9 cellular contexts compared by ENCODE assay signal in the genomic region with DNA sequence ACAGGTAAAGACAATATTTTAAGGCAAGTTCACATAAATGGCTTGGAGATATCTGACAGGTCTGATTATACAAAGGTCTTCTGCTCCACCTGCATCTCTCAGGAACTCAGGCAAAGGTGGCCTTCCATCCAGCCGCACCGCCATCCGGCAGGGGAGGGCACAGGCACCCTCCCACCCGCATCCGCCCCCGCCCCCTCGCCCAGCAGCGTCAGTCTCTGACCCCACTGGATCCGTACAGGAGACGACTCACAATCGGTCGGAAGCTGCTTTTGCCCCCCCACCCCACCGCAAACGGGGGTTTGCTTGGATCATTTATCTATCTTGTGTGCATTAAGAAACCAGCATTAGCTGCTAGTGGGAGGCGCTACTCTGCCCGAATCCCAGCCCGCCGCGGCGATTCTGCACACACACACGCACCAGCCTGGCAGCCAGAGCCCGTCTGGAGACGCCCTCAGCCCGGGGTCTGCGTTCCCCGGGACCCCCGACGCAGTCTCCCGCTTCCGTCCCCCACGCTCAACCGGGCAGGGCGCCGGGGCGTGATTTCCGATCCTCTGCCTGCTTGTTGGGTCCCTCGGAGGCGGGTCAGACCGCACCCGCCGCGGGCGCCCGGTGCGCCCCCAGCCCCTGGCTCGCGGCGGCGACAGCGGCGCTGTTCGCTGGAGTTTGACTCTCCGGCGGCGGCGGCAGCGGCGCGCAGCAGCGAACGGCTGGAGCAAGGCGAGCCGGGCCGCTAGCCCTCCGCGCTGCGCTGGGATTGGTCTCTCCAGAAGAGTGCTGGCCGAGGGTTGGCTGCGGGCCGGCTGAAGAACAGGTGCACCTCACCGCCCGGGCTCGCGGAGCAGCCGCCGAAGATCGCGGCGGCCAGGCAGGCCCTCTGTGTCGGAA. TPM values are rescaled to one million over a fixed set of nuclear protein-coding genes. Genes with fewer than 3 reads are reported as not detected.
DNase-seq lines count a peak whose midpoint lies in the region; ATAC-seq, FAIRE-seq and TF ChIP-seq lines count a peak whose summit lies in the region.
"Had no signal": no experiment of that assay in that cellular context is flagged by ENCODE, and none has a peak within 500 bp of the region (broad histone marks: within the 10 kb centered on the region; RNA-seq: fewer than 3 reads in every experiment).

No MANE protein-coding gene starts in this region.

- peak; percentile 26 for DNase-seq in NCI-H446 treated with DMSO at 0.1 percent for 48 hours (lab: John Stamatoyannopoulos, UW)
- DNase-seq in endothelial cell of umbilical vein (ENCODE audit: low read depth, low spot score): peak; percentile 78
- peak; percentile 70 for DNase-seq in mucosa of gallbladder (ENCODE audit: low spot score)
- DNase-seq in Kasumi-1 (lab: John Stamatoyannopoulos, UW): no peak
- no peak for DNase-seq in cerebellar nuclear complex (lab: John Stamatoyannopoulos, UW)
- DNase-seq in T-helper 2 cell: no peak

- ATAC-seq in GM18517 (IDR thresholded peaks at IDR 0.05; ENCODE audit: unreplicated experiment) (peak; percentile 43), HG03045 (IDR thresholded peaks at IDR 0.05; ENCODE audit: unreplicated experiment) (no peak)

- peaks cover 3 to 9% of the 10 kb centered on the region in 2 experiments for H3K27me3 ChIP-seq in endothelial cell of umbilical vein (ENCODE audit: control insufficient read depth in 2 of 2, insufficient read depth in 2 of 2, low read length in 2 of 2)

- H3K4me3 ChIP-seq in endothelial cell of umbilical vein (replicated peaks in 1 of 3; ENCODE audit: insufficient read depth in 1 of 3, low read depth in 1 of 3, low read length in 3 of 3): peak overlapping the region; percentile 16 to 52 (median 49)

- intact Hi-C loops in endothelial cell of umbilical vein (cut with micrococcal nuclease): loop anchor here (1.0 kb wide), 2 partner anchors 8 to 31 kb away; no protein-coding TSS in a partner anchor

- H4K20me1 ChIP-seq in endothelial cell of umbilical vein (replicated peaks; ENCODE audit: control insufficient read depth, extremely low read depth, insufficient read depth, low read length): no peaks in the 10 kb centered on the region

- no peak overlapping the region for H3K27ac ChIP-seq in endothelial cell of umbilical vein (ENCODE audit: insufficient read depth, low read depth, low read length)
- H3K27ac ChIP-seq: HL-60 had no signal

- no peak overlapping the region for H3K9ac ChIP-seq in endothelial cell of umbilical vein (replicated peaks; ENCODE audit: extremely low read depth, insufficient read depth, low read length)

- no peaks in the 10 kb centered on the region for H3K9me3 ChIP-seq in endothelial cell of umbilical vein (replicated peaks; ENCODE audit: control insufficient read depth, insufficient read depth, low read length)

- no peaks in the 10 kb centered on the region for H3K79me2 ChIP-seq in endothelial cell of umbilical vein (ENCODE audit: control insufficient read depth, insufficient read depth, low read length)

- CTCF ChIA-PET in endothelial cell of umbilical vein (lab: Charles Lee): no interaction called here

- dilution Hi-C loops in endothelial cell of umbilical vein (cut with MboI; ENCODE audit: extremely low pct_ligation_motif_present, low sequenced_read_pairs): no loop called here

- no peaks in the 10 kb centered on the region for H3K9me1 ChIP-seq in endothelial cell of umbilical vein (replicated peaks; ENCODE audit: control insufficient read depth, extremely low read depth, insufficient read depth, low read length)

- peak overlapping the region; percentile 84 for H3K4me2 ChIP-seq in endothelial cell of umbilical vein (ENCODE audit: insufficient read depth, low read length)

- no peak for TF ChIP-seq POLR2A in endothelial cell of umbilical vein (IDR thresholded peaks at IDR 0.05; ENCODE audit: low read depth, low read length)

- peak; percentile 2 to 4 for TF ChIP-seq CTCF in endothelial cell of umbilical vein (IDR thresholded peaks at IDR 0.05; ENCODE audit: extremely low read depth in 1 of 2, insufficient read depth in 1 of 2, low read depth in 1 of 2, low read length in 2 of 2)

- H2AFZ ChIP-seq in endothelial cell of umbilical vein (ENCODE audit: low read depth, low read length): peak overlapping the region; percentile 41

- H3K36me3 ChIP-seq in endothelial cell of umbilical vein (ENCODE audit: control insufficient read depth in 2 of 2, extremely low read depth in 1 of 2, insufficient read depth in 2 of 2, low read length in 2 of 2): no peaks in the 10 kb centered on the region

- FAIRE-seq in endothelial cell of umbilical vein (lab: Jason Lieb, UNC): no peak

- no TSS peak for BruUV-seq in endothelial cell of umbilical vein (replicated peaks; lab: Mats Ljungman, UMichigan)

- POLR2A ChIA-PET in endothelial cell of umbilical vein (lab: Charles Lee): no interaction called here

- peaks cover 16% of the 10 kb centered on the region for H3K4me1 ChIP-seq in endothelial cell of umbilical vein (ENCODE audit: control insufficient read depth, extremely low read depth, insufficient read depth, low read length)

TF ChIP-seq in endothelial cell of umbilical vein, 7 proteins besides CTCF, POLR2A, EP300 and RAD21:
- TF ChIP-seq EZH2 (IDR thresholded peaks at IDR 0.05; ENCODE audit: borderline replicate concordance, low read depth, low read length, severe bottlenecking): peak; percentile 64
- no peak for TF ChIP-seq GATA2 (IDR thresholded peaks at IDR 0.05; ENCODE audit: insufficient read depth, insufficient read length, low read depth, low read length)
TF ChIP-seq in endothelial cell of umbilical vein: peak in this region for 1.

RNA-seq across cellular contexts. Expression of a gene that starts 0.8 kb away (rescaled TPM):
- total RNA-seq in endothelial cell of umbilical vein (3.9 and 5.6 TPM in 2 replicates), mucosa of gallbladder (14.6 TPM)
- polyA plus RNA-seq in endothelial cell of umbilical vein: 1.9 and 2.1 TPM in 2 replicates
- 0.79 and 0.83 TPM in 2 replicates for polyA plus RNA-seq in endothelial cell of umbilical vein (2011; cell fraction: cytosol; rRNA removed)
- polyA plus RNA-seq in endothelial cell of umbilical vein (2011; cell fraction: nucleus; rRNA removed): 4.0 and 6.1 TPM in 2 replicates
- 0.22 and 0.33 TPM in 2 replicates for polyA plus RNA-seq in endothelial cell of umbilical vein (2012)
- 7.6 and 11.7 TPM in 2 replicates for polyA minus RNA-seq in endothelial cell of umbilical vein
- not detected for polyA minus RNA-seq in endothelial cell of umbilical vein (2011; cell fraction: cytosol; rRNA and poly(A)+ RNA removed)
- 40.6 and 42.8 TPM in 2 replicates for polyA minus RNA-seq in endothelial cell of umbilical vein (2011; cell fraction: nucleus; rRNA and poly(A)+ RNA removed)

Comparison
In these comparisons a context has a peak if more than half of its experiments do, and no peak if none do; other contexts are left out.
1. DNase-seq: peak in NCI-H446 treated with DMSO at 0.1 percent for 48 hours (single experiment), endothelial cell of umbilical vein (single experiment) and mucosa of gallbladder (single experiment); none in Kasumi-1 (0 of 2), cerebellar nuclear complex (0 of 2) and T-helper 2 cell (0 of 5).